Comparison of ENCODE assay signal across 19 cellular contexts in genomic region chr1:119958223-119958622, GRCh38.
"Had no signal": no experiment of that assay in that cellular context is flagged by ENCODE, and none has a peak within 500 bp of the region (broad histone marks: within the 10 kb centered on the region; RNA-seq: fewer than 3 reads in every experiment).

No MANE protein-coding gene starts in this region.

- ATAC-seq: activated naive CD4-positive, alpha-beta T cell treated with anti-CD3 and anti-CD28 coated beads, Interleukin-2, amount 50 U/mL, for 72 hours; activated T-cell treated with anti-CD3 and anti-CD28 coated beads, Interleukin-2, amount 50 U/mL, for 4 hours; effector memory CD8-positive, alpha-beta T cell; left cardiac atrium; stimulated activated memory B cell treated with anti-CD40 and anti-IgM and Interleukin-4, amounts not matched to agents 10 μg/mL and 1 μg/mL and 100 μg/mL, for 72 hours had no signal

- H3K27me3 ChIP-seq: neural progenitor cell, transverse colon, vagina had no signal

- H3K4me2 ChIP-seq: neural progenitor cell had no signal

- H3K4me3 ChIP-seq: neural progenitor cell, transverse colon, vagina had no signal

- H3K4me3 Mint-ChIP-seq: activated CD4-positive, alpha-beta memory T cell treated with anti-CD3 and anti-CD28 coated beads, Interleukin-2, amount 10 ng/mL, durations not matched to agents 7 days and 5 days; activated T-cell treated with anti-CD3 and anti-CD28 coated beads, Interleukin-2, amount 50 U/mL, for 4 hours; brain; effector memory CD8-positive, alpha-beta T cell; neural progenitor cell; stimulated activated memory B cell treated with anti-CD40 and anti-IgM and Interleukin-4, amounts not matched to agents 10 μg/mL and 1 μg/mL and 100 μg/mL, for 72 hours had no signal

- H2AFZ ChIP-seq: neural progenitor cell, parathyroid adenoma had no signal

- H3K79me2 ChIP-seq: parathyroid adenoma had no signal

- H3K27ac Mint-ChIP-seq: activated CD4-positive, alpha-beta memory T cell treated with anti-CD3 and anti-CD28 coated beads, Interleukin-2, amount 10 ng/mL, durations not matched to agents 7 days and 5 days; activated naive CD4-positive, alpha-beta T cell treated with anti-CD3 and anti-CD28 coated beads, Interleukin-2, amount 50 U/mL, for 72 hours; neural progenitor cell; stimulated activated memory B cell treated with anti-CD40 and anti-IgM and Interleukin-4, amounts not matched to agents 10 μg/mL and 1 μg/mL and 100 μg/mL, for 72 hours had no signal

- DNase-seq: activated CD4-positive, alpha-beta memory T cell treated with anti-CD3 and anti-CD28 coated beads, Interleukin-2, amount 10 ng/mL, durations not matched to agents 7 days and 5 days; activated CD4-positive, CD25-positive, alpha-beta regulatory T cell treated with anti-CD3 and anti-CD28 coated beads, Interleukin-2, amount 50 U/mL, for 72 hours; activated effector memory CD4-positive, alpha-beta T cell treated with anti-CD3 and anti-CD28 coated beads, Interleukin-2, amount 50 U/mL, for 16 hours; activated T-cell treated with anti-CD3 and anti-CD28 coated beads, Interleukin-2, amount 50 U/mL, for 4 hours; amniotic stem cell; dermis blood vessel endothelial cell; effector memory CD8-positive, alpha-beta T cell; left cardiac atrium; mammary epithelial cell; stimulated activated CD4-positive, alpha-beta T cell treated with anti-CD3 and anti-CD28 coated beads, Interleukin-2, amount 100 ng/mL, for 48 hours; T-helper 1 cell; T1000; transverse colon had no signal

- H3K4me1 ChIP-seq: neural progenitor cell, parathyroid adenoma, transverse colon had no signal

- H3K4me1 Mint-ChIP-seq: neural progenitor cell; stimulated activated memory B cell treated with anti-CD40 and anti-IgM and Interleukin-4, amounts not matched to agents 10 μg/mL and 1 μg/mL and 100 μg/mL, for 72 hours had no signal

- H3K9me3 Mint-ChIP-seq: activated CD4-positive, alpha-beta memory T cell treated with anti-CD3 and anti-CD28 coated beads, Interleukin-2, amount 10 ng/mL, durations not matched to agents 7 days and 5 days; activated naive CD4-positive, alpha-beta T cell treated with anti-CD3 and anti-CD28 coated beads, Interleukin-2, amount 50 U/mL, for 72 hours; activated T-cell treated with anti-CD3 and anti-CD28 coated beads, Interleukin-2, amount 50 U/mL, for 4 hours; brain; effector memory CD8-positive, alpha-beta T cell; neural progenitor cell; stimulated activated memory B cell treated with anti-CD40 and anti-IgM and Interleukin-4, amounts not matched to agents 10 μg/mL and 1 μg/mL and 100 μg/mL, for 72 hours had no signal

- H3K9me3 ChIP-seq: transverse colon, vagina had no signal

- H3K27ac ChIP-seq: neural progenitor cell, parathyroid adenoma, transverse colon, vagina had no signal

- H3K27me3 Mint-ChIP-seq: activated CD4-positive, alpha-beta memory T cell treated with anti-CD3 and anti-CD28 coated beads, Interleukin-2, amount 10 ng/mL, durations not matched to agents 7 days and 5 days; effector memory CD8-positive, alpha-beta T cell; stimulated activated memory B cell treated with anti-CD40 and anti-IgM and Interleukin-4, amounts not matched to agents 10 μg/mL and 1 μg/mL and 100 μg/mL, for 72 hours had no signal

- H3K9ac ChIP-seq: neural progenitor cell, parathyroid adenoma had no signal

- H3K36me3 ChIP-seq: neural progenitor cell had no signal
